In the genomic region with DNA sequence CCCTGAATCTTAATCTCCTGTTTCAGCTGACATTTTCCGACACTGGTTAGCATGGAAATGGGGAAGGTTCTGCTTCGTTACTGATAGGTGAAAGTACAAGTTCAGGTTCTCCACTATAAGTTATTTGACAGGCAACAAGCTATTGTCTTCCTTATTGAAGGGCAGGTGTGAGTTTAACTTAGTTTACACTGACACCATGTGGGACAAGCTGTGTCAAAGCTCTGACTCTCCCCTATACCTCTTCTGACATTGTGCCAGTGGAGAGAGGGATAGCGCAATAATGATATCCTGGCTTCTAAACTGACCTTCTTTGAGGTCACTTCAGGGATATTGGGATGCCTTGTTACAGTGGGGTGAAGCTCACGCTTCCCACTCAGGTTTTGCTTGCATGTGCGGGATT, we compare ENCODE assay signal across 20 cellular contexts.
"Had no signal": no experiment of that assay in that cellular context is flagged by ENCODE, and none has a peak within 500 bp of the region (broad histone marks: within the 10 kb centered on the region; RNA-seq: fewer than 3 reads in every experiment).

No MANE protein-coding gene starts in this region.

- H3K27ac Mint-ChIP-seq: activated naive CD4-positive, alpha-beta T cell treated with anti-CD3 and anti-CD28 coated beads for 36 hours; activated naive CD8-positive, alpha-beta T cell treated with anti-CD3 and anti-CD28 coated beads, Interleukin-2, amount 50 U/mL, for 24 hours; activated T-helper 2 cell treated with anti-CD3 and anti-CD28 coated beads, Interferon-gamma antibody, Interleukin-2, Interleukin-4, amounts not matched to agents 10 μg/mL and 5 μg/mL and 100 μg/mL, durations not matched to agents 14 hours and 24 hours and 36 hours; memory B cell; natural killer cell treated with Interleukin-12 subunit alpha and Interleukin-12 subunit beta and Interleukin-15 and Interleukin-18, amount 100 ng/mL, for 72 hours; stimulated activated naive B cell treated with anti-CD40 and anti-IgM and Interleukin-4, amounts not matched to agents 10 μg/mL and 1 μg/mL and 100 μg/mL, for 72 hours; T-helper 2 cell treated with Interferon-gamma antibody and Interleukin-4, amounts not matched to agents 5 μg/mL and 100 μg/mL, for 36 hours had no signal

- H3K9me3 ChIP-seq: gastroesophageal sphincter, thyroid gland had no signal

- H3K4me3 ChIP-seq: gastroesophageal sphincter, left ventricle myocardium inferior, thyroid gland had no signal

- H3K27ac ChIP-seq: epithelial cell of prostate, gastroesophageal sphincter, left ventricle myocardium inferior, thyroid gland had no signal

- H3K4me1 Mint-ChIP-seq: activated naive CD8-positive, alpha-beta T cell treated with anti-CD3 and anti-CD28 coated beads, Interleukin-2, amount 50 U/mL, for 24 hours; memory B cell; stimulated activated naive B cell treated with anti-CD40 and anti-IgM and Interleukin-4, amounts not matched to agents 10 μg/mL and 1 μg/mL and 100 μg/mL, for 72 hours had no signal

- H3K4me1 ChIP-seq: gastroesophageal sphincter, left ventricle myocardium inferior, thyroid gland had no signal

- DNase-seq: activated CD4-positive, alpha-beta T cell treated with anti-CD3 and anti-CD28 coated beads for 1 hour; activated CD4-positive, alpha-beta T cell treated with anti-CD3 and anti-CD28 coated beads, Interleukin-2, amount 50 U/mL, for 4 hours; activated naive CD4-positive, alpha-beta T cell treated with anti-CD3 and anti-CD28 coated beads for 36 hours; activated naive CD8-positive, alpha-beta T cell treated with anti-CD3 and anti-CD28 coated beads, Interleukin-2, amount 50 U/mL, for 24 hours; aorta; cortex of kidney; effector CD8-positive, alpha-beta T cell; left ventricle myocardium inferior; nucleus accumbens; posterior cingulate gyrus; retina; stimulated activated CD4-positive, alpha-beta T cell treated with anti-CD3 and anti-CD28 coated beads, Interleukin-4, amount 100 ng/mL, for 1 hour; stimulated activated naive B cell treated with anti-CD40 and anti-IgM and Interleukin-4, amounts not matched to agents 10 μg/mL and 1 μg/mL and 100 μg/mL, for 72 hours; thyroid gland had no signal

- H3K4me3 Mint-ChIP-seq: activated naive CD4-positive, alpha-beta T cell treated with anti-CD3 and anti-CD28 coated beads for 36 hours; activated naive CD8-positive, alpha-beta T cell treated with anti-CD3 and anti-CD28 coated beads, Interleukin-2, amount 50 U/mL, for 24 hours; memory B cell; natural killer cell treated with Interleukin-12 subunit alpha and Interleukin-12 subunit beta and Interleukin-15 and Interleukin-18, amount 100 ng/mL, for 72 hours; stimulated activated naive B cell treated with anti-CD40 and anti-IgM and Interleukin-4, amounts not matched to agents 10 μg/mL and 1 μg/mL and 100 μg/mL, for 72 hours; T-helper 2 cell treated with Interferon-gamma antibody and Interleukin-4, amounts not matched to agents 5 μg/mL and 100 μg/mL, for 36 hours had no signal

- H3K36me3 ChIP-seq: gastroesophageal sphincter, left ventricle myocardium inferior, thyroid gland had no signal

- H3K36me3 Mint-ChIP-seq: memory B cell; natural killer cell treated with Interleukin-12 subunit alpha and Interleukin-12 subunit beta and Interleukin-15 and Interleukin-18, amount 100 ng/mL, for 72 hours; stimulated activated naive B cell treated with anti-CD40 and anti-IgM and Interleukin-4, amounts not matched to agents 10 μg/mL and 1 μg/mL and 100 μg/mL, for 72 hours had no signal

- H3K27me3 Mint-ChIP-seq: activated naive CD8-positive, alpha-beta T cell treated with anti-CD3 and anti-CD28 coated beads, Interleukin-2, amount 50 U/mL, for 24 hours; memory B cell; natural killer cell treated with Interleukin-12 subunit alpha and Interleukin-12 subunit beta and Interleukin-15 and Interleukin-18, amount 100 ng/mL, for 72 hours; stimulated activated naive B cell treated with anti-CD40 and anti-IgM and Interleukin-4, amounts not matched to agents 10 μg/mL and 1 μg/mL and 100 μg/mL, for 72 hours had no signal

- H3K27me3 ChIP-seq: gastroesophageal sphincter, thyroid gland had no signal

- ATAC-seq: activated naive CD8-positive, alpha-beta T cell treated with anti-CD3 and anti-CD28 coated beads, Interleukin-2, amount 50 U/mL, for 24 hours; gastroesophageal sphincter; natural killer cell treated with Interleukin-12 subunit alpha and Interleukin-12 subunit beta and Interleukin-15 and Interleukin-18, amount 100 ng/mL, for 72 hours; stimulated activated naive B cell treated with anti-CD40 and anti-IgM and Interleukin-4, amounts not matched to agents 10 μg/mL and 1 μg/mL and 100 μg/mL, for 72 hours had no signal
